In genomic region chr14:22489957-22490950, GRCh38 we compare ENCODE assay signal across 1 cellular context.
TF ChIP-seq lines count a peak whose summit lies in the region.

No MANE protein-coding gene starts in this region.

TF ChIP-seq in SK-N-SH, 30 proteins besides CTCF, POLR2A, EP300 and RAD21 (continued from another document):
- TF ChIP-seq REST (IDR thresholded peaks at IDR 0.05; ENCODE audit: low read depth, low read length) (no peak), YY1 (IDR thresholded peaks at IDR 0.05; ENCODE audit: low read depth) (no peak), GATA2 (CRISPR knock-in tag; IDR thresholded peaks at IDR 0.05) (no peak), FOXM1 (IDR thresholded peaks at IDR 0.05; ENCODE audit: low read depth) (no peak), USF2 (IDR thresholded peaks at IDR 0.05; ENCODE audit: borderline replicate concordance, low read depth, low read length) (no peak)
